Comparison of ENCODE assay signal across 10 cellular contexts in genomic region chr22:48157676-48158075, GRCh38.
"Had no signal": no experiment of that assay in that cellular context is flagged by ENCODE, and none has a peak within 500 bp of the region (broad histone marks: within the 10 kb centered on the region; RNA-seq: fewer than 3 reads in every experiment).

No MANE protein-coding gene starts in this region.

- H3K4me1 ChIP-seq: HAP-1 had no signal

- FAIRE-seq: HTR-8/SVneo, K562 had no signal

- H3K36me3 ChIP-seq: HAP-1 had no signal

- H3K4me3 ChIP-seq: GM23248, HAP-1, K562 had no signal

- H3K27ac ChIP-seq: GM23248 had no signal

- DNase-seq: GM23248, GOT3, H7, HFFc6, IMR-90, KG1 had no signal

- H3K27ac Mint-ChIP-seq: HFFc6 had no signal

- ATAC-seq: HCT116, K562 had no signal

- H3K4me3 Mint-ChIP-seq: HFFc6 had no signal

- H3K9me3 ChIP-seq: HAP-1 had no signal

- H3K9ac ChIP-seq: GM23248 had no signal
